ENCODE assay signal across 28 cellular contexts in genomic region chr20:47998736-47999135, GRCh38.
DNase-seq lines count a peak whose midpoint lies in the region; ATAC-seq lines count a peak whose summit lies in the region.
"Had no signal": no experiment of that assay in that cellular context is flagged by ENCODE, and none has a peak within 500 bp of the region (broad histone marks: within the 10 kb centered on the region; RNA-seq: fewer than 3 reads in every experiment).

No MANE protein-coding gene starts in this region.

- H3K36me3 ChIP-seq in BLaER1 treated with 17β-estradiol and CSF1 and Interleukin-3, amounts not matched to agents 10 nM and 100 nM, result peaks cover 0 to 9% (median 0%) of the 10 kb centered on the region in 11 experiments; a peak in 2 of 22 replicates
- H3K36me3 ChIP-seq: colonic mucosa, ovary, SJSA1, vagina had no signal

- in situ Hi-C loops in G401 (cut with HindIII; ENCODE audit: low sequenced_read_pairs), result no loop called here

- H4K20me1 ChIP-seq in BLaER1 treated with 17β-estradiol and CSF1 and Interleukin-3, amounts not matched to agents 10 nM and 100 nM, result no peaks in the 10 kb centered on the region

- peaks cover 24 to 61% (median 54%) of the 10 kb centered on the region in 10 experiments for H3K4me1 ChIP-seq in BLaER1 treated with 17β-estradiol and CSF1 and Interleukin-3, amounts not matched to agents 10 nM and 100 nM
- H3K4me1 ChIP-seq: colonic mucosa, SJSA1, vagina had no signal

- peak overlapping the region in 2 of 10 experiments; percentile 22 to 34; a peak in 3 of 20 replicates for H3K4me3 ChIP-seq in BLaER1 treated with 17β-estradiol and CSF1 and Interleukin-3, amounts not matched to agents 10 nM and 100 nM
- H3K4me3 ChIP-seq: colonic mucosa, lung, ovary, SJSA1, vagina had no signal

- H3K27me3 ChIP-seq in BLaER1 treated with 17β-estradiol and CSF1 and Interleukin-3, amounts not matched to agents 10 nM and 100 nM, result no peaks in the 10 kb centered on the region
- H3K27me3 ChIP-seq: colonic mucosa, ovary, vagina had no signal

- DNase-seq in MV-4-11 (lab: John Stamatoyannopoulos, UW), result peak; percentile 99
- peak; percentile 95 for DNase-seq in SKM-1 (lab: John Stamatoyannopoulos, UW; ENCODE audit: unreplicated experiment)
- peak; percentile 63 for DNase-seq in iPS-NIHi11 (ENCODE audit: low spot score)
- DNase-seq in G401 (ENCODE audit: low spot score), result no peak
- DNase-seq in Ammon's horn (ENCODE audit: low spot score), result no peak
- DNase-seq: ACHN; activated CD4-positive, alpha-beta T cell treated with anti-CD3 and anti-CD28 coated beads, Interleukin-2, amount 50 U/mL, for 4 hours; activated effector memory CD4-positive, alpha-beta T cell treated with anti-CD3 and anti-CD28 coated beads, Interleukin-2, amount 50 U/mL, for 16 hours; CD8-positive, alpha-beta T cell; colonic mucosa; DMS53; foreskin fibroblast; H9; hippocampal formation; islet precursor cell; Karpas-422; NCI-H2107; NCI-H526; OCI-M1; ovary; right cardiac atrium; substantia nigra had no signal

- peaks cover 11 to 91% (median 33%) of the 10 kb centered on the region in 11 experiments; a peak in 21 of 22 replicates for H3K9me3 ChIP-seq in BLaER1 treated with 17β-estradiol and CSF1 and Interleukin-3, amounts not matched to agents 10 nM and 100 nM (replicated peaks in 1 of 11)
- H3K9me3 ChIP-seq: colonic mucosa, ovary, vagina had no signal

- H3K27ac ChIP-seq in BLaER1 treated with 17β-estradiol and CSF1 and Interleukin-3, amounts not matched to agents 10 nM and 100 nM, result peak overlapping the region in 10 of 11 experiments; percentile 49 to 93 (median 70); a peak in 19 of 22 replicates
- H3K27ac ChIP-seq: colonic mucosa, ovary, SJSA1, vagina had no signal

- H3K9ac ChIP-seq in BLaER1 treated with 17β-estradiol and CSF1 and Interleukin-3, amounts not matched to agents 10 nM and 100 nM, result peak overlapping the region in 5 of 11 experiments; percentile 25 to 59 (median 51); a peak in 6 of 22 replicates

- H3K4me2 ChIP-seq in BLaER1 treated with 17β-estradiol and CSF1 and Interleukin-3, amounts not matched to agents 10 nM and 100 nM, result peak overlapping the region; percentile 17 to 92 (median 66); a peak in 21 of 22 replicates

- ATAC-seq in GM18907 (IDR thresholded peaks at IDR 0.05; ENCODE audit: unreplicated experiment), result no peak
- ATAC-seq in GM21381 (IDR thresholded peaks at IDR 0.05; ENCODE audit: unreplicated experiment), result no peak
- ATAC-seq: CD8-positive, alpha-beta T cell; right cardiac atrium had no signal

Comparison
In these comparisons a context has a peak if more than half of its experiments do, and no peak if none do; other contexts are left out.
1. DNase-seq: peak in MV-4-11 (single experiment), SKM-1 (single experiment) and iPS-NIHi11 (single experiment); none in G401 (single experiment) and Ammon's horn (single experiment).